ENCODE assay signal across 11 cellular contexts in genomic region chr16:65975049-65975708, GRCh38.
DNase-seq lines count a peak whose midpoint lies in the region; ATAC-seq and TF ChIP-seq lines count a peak whose summit lies in the region.
"Had no signal": no experiment of that assay in that cellular context is flagged by ENCODE, and none has a peak within 500 bp of the region (broad histone marks: within the 10 kb centered on the region; RNA-seq: fewer than 3 reads in every experiment).

No MANE protein-coding gene starts in this region.

- intact Hi-C loops in activated CD8-positive, alpha-beta T cell treated with anti-CD3 and anti-CD28 coated beads for 36 hours (cut with micrococcal nuclease) = no loop called here
- intact Hi-C loops in mammary epithelial cell (cut with micrococcal nuclease) = no loop called here
- intact Hi-C loops in naive thymus-derived CD4-positive, alpha-beta T cell (cut with micrococcal nuclease) = no loop called here

- DNase-seq in activated CD8-positive, alpha-beta T cell treated with anti-CD3 and anti-CD28 coated beads for 36 hours = peak; percentile 6
- DNase-seq in activated CD8-positive, alpha-beta T cell treated with anti-CD3 and anti-CD28 coated beads, Interleukin-2, amount 10 ng/mL, durations not matched to agents 7 days and 5 days = no peak
- DNase-seq in MV-4-11 (lab: John Stamatoyannopoulos, UW) = peak; percentile 21
- DNase-seq in mammary epithelial cell = peak; percentile 70
- no peak for DNase-seq in osteoblast (ENCODE audit: insufficient read length, low spot score, missing footprints)
- no peak for DNase-seq in NCI-H748 (lab: John Stamatoyannopoulos, UW; ENCODE audit: unreplicated experiment)
- DNase-seq in naive thymus-derived CD4-positive, alpha-beta T cell = no peak
- DNase-seq: Right ventricle myocardium superior had no signal

- H3K79me2 ChIP-seq in mammary epithelial cell (ENCODE audit: insufficient read depth, low read length) (no peaks in the 10 kb centered on the region), osteoblast (ENCODE audit: insufficient read depth, low read length) (no peaks in the 10 kb centered on the region)

- H3K36me3 ChIP-seq in mammary epithelial cell (ENCODE audit: insufficient read depth, low read length) = no peaks in the 10 kb centered on the region
- H3K36me3 ChIP-seq in osteoblast (ENCODE audit: insufficient read depth, low read length) = no peaks in the 10 kb centered on the region
- no peaks in the 10 kb centered on the region for H3K36me3 ChIP-seq in naive thymus-derived CD4-positive, alpha-beta T cell (ENCODE audit: control insufficient read depth in 2 of 3, insufficient read depth in 3 of 3, low read length in 3 of 3)
- H3K36me3 ChIP-seq: ascending aorta, BLaER1 had no signal

- H3K27ac ChIP-seq in mammary epithelial cell (ENCODE audit: insufficient read depth, low read depth, low read length) = no peak overlapping the region
- no peak overlapping the region for H3K27ac ChIP-seq in osteoblast (ENCODE audit: low read depth, low read length)
- H3K27ac ChIP-seq in naive thymus-derived CD4-positive, alpha-beta T cell (ENCODE audit: low read depth, low read length) = no peak overlapping the region
- H3K27ac ChIP-seq: ascending aorta, BLaER1 had no signal

- H3K36me3 Mint-ChIP-seq in activated CD8-positive, alpha-beta T cell treated with anti-CD3 and anti-CD28 coated beads for 36 hours (ENCODE audit: low read depth) = no peaks in the 10 kb centered on the region
- no peaks in the 10 kb centered on the region for H3K36me3 Mint-ChIP-seq in activated CD8-positive, alpha-beta T cell treated with anti-CD3 and anti-CD28 coated beads, Interleukin-2, amount 10 ng/mL, durations not matched to agents 7 days and 5 days (ENCODE audit: low read depth)
- H3K36me3 Mint-ChIP-seq in naive thymus-derived CD4-positive, alpha-beta T cell = peaks cover 0 to 4% (median 0%) of the 10 kb centered on the region in 5 donors

- no peaks in the 10 kb centered on the region for H3K9me3 ChIP-seq in mammary epithelial cell (replicated peaks; ENCODE audit: insufficient read depth, low read length)
- no peaks in the 10 kb centered on the region for H3K9me3 ChIP-seq in osteoblast (ENCODE audit: low read depth, low read length)
- H3K9me3 ChIP-seq in naive thymus-derived CD4-positive, alpha-beta T cell (ENCODE audit: control insufficient read depth in 2 of 3, low read length in 3 of 3) = no peaks in the 10 kb centered on the region
- H3K9me3 ChIP-seq: ascending aorta had no signal

- H4K20me1 ChIP-seq in mammary epithelial cell (ENCODE audit: insufficient read depth, low read length) = no peaks in the 10 kb centered on the region
- H4K20me1 ChIP-seq in osteoblast (ENCODE audit: insufficient read depth, low read length) = no peaks in the 10 kb centered on the region
- H4K20me1 ChIP-seq: BLaER1 had no signal

- CTCF ChIA-PET in activated CD8-positive, alpha-beta T cell treated with anti-CD3 and anti-CD28 coated beads for 36 hours (lab: Charles Lee) = no interaction called here
- CTCF ChIA-PET in activated CD8-positive, alpha-beta T cell treated with anti-CD3 and anti-CD28 coated beads, Interleukin-2, amount 10 ng/mL, durations not matched to agents 7 days and 5 days (lab: Charles Lee) = no interaction called here
- CTCF ChIA-PET in mammary epithelial cell (lab: Charles Lee; ENCODE audit: low non-redundant PET) = no interaction called here
- CTCF ChIA-PET in naive thymus-derived CD4-positive, alpha-beta T cell (lab: Charles Lee) = no interaction called here

- no peak overlapping the region for H3K4me3 Mint-ChIP-seq in activated CD8-positive, alpha-beta T cell treated with anti-CD3 and anti-CD28 coated beads for 36 hours
- H3K4me3 Mint-ChIP-seq in activated CD8-positive, alpha-beta T cell treated with anti-CD3 and anti-CD28 coated beads, Interleukin-2, amount 10 ng/mL, durations not matched to agents 7 days and 5 days = no peak overlapping the region
- no peak overlapping the region for H3K4me3 Mint-ChIP-seq in naive thymus-derived CD4-positive, alpha-beta T cell

- H3K9me3 Mint-ChIP-seq in activated CD8-positive, alpha-beta T cell treated with anti-CD3 and anti-CD28 coated beads for 36 hours = peaks cover 10% of the 10 kb centered on the region
- no peaks in the 10 kb centered on the region for H3K9me3 Mint-ChIP-seq in activated CD8-positive, alpha-beta T cell treated with anti-CD3 and anti-CD28 coated beads, Interleukin-2, amount 10 ng/mL, durations not matched to agents 7 days and 5 days (ENCODE audit: insufficient read depth)
- peaks cover 0 to 16% (median 6%) of the 10 kb centered on the region in 11 donors for H3K9me3 Mint-ChIP-seq in naive thymus-derived CD4-positive, alpha-beta T cell

- no peak overlapping the region for H3K9ac ChIP-seq in mammary epithelial cell (ENCODE audit: insufficient read depth, low read length)
- H3K9ac ChIP-seq: BLaER1 had no signal

- BruUV-seq in mammary epithelial cell (replicated peaks; lab: Mats Ljungman, UMichigan) = no TSS peak

- H3K4me3 ChIP-seq in mammary epithelial cell (replicated peaks in 1 of 3; ENCODE audit: insufficient read depth in 1 of 3, low read depth in 2 of 3, low read length in 3 of 3) (no peak overlapping the region), osteoblast (ENCODE audit: insufficient read depth, low read length) (no peak overlapping the region)
- H3K4me3 ChIP-seq in naive thymus-derived CD4-positive, alpha-beta T cell (ENCODE audit: low read length) = no peak overlapping the region
- H3K4me3 ChIP-seq: ascending aorta, BLaER1 had no signal

- TF ChIP-seq CTCF in activated CD8-positive, alpha-beta T cell treated with anti-CD3 and anti-CD28 coated beads for 36 hours (IDR thresholded peaks at IDR 0.05) = no peak
- TF ChIP-seq CTCF in mammary epithelial cell (conservative IDR thresholded peaks at IDR 0.05 in 1 of 2, IDR thresholded peaks at IDR 0.05 in 1 of 2; ENCODE audit: extremely low read depth in 1 of 2, insufficient read depth in 1 of 2, low read depth in 1 of 2, low read length in 2 of 2) (no peak), osteoblast (IDR thresholded peaks at IDR 0.05; ENCODE audit: extremely low read depth, low read depth, low read length) (no peak)

- no peak for ATAC-seq in activated CD8-positive, alpha-beta T cell treated with anti-CD3 and anti-CD28 coated beads for 36 hours
- ATAC-seq in activated CD8-positive, alpha-beta T cell treated with anti-CD3 and anti-CD28 coated beads, Interleukin-2, amount 10 ng/mL, durations not matched to agents 7 days and 5 days = no peak
- ATAC-seq in GM18520 (IDR thresholded peaks at IDR 0.05; ENCODE audit: unreplicated experiment) = no peak
- no peak for ATAC-seq in naive thymus-derived CD4-positive, alpha-beta T cell

- H3K27me3 ChIP-seq in mammary epithelial cell (ENCODE audit: insufficient read depth, low read length) = no peaks in the 10 kb centered on the region
- no peaks in the 10 kb centered on the region for H3K27me3 ChIP-seq in osteoblast (ENCODE audit: insufficient read depth, low read length)
- no peaks in the 10 kb centered on the region for H3K27me3 ChIP-seq in naive thymus-derived CD4-positive, alpha-beta T cell (ENCODE audit: control insufficient read depth in 2 of 2, insufficient read depth in 2 of 2, low read length in 2 of 2)
- H3K27me3 ChIP-seq: ascending aorta, BLaER1 had no signal

- H3K4me1 ChIP-seq in mammary epithelial cell (ENCODE audit: insufficient read depth, low read length) (peaks cover 8% of the 10 kb centered on the region), osteoblast (ENCODE audit: insufficient read depth, low read length) (peaks cover 4% of the 10 kb centered on the region)
- H3K4me1 ChIP-seq in naive thymus-derived CD4-positive, alpha-beta T cell (ENCODE audit: control insufficient read depth in 2 of 2, insufficient read depth in 2 of 2, low read length in 2 of 2) = no peaks in the 10 kb centered on the region
- H3K4me1 ChIP-seq: ascending aorta had no signal

- in situ Hi-C loops in mammary epithelial cell (cut with MboI; ENCODE audit: low sequenced_read_pairs in 2 of 2) = no loop called here

- H3K4me1 Mint-ChIP-seq in activated CD8-positive, alpha-beta T cell treated with anti-CD3 and anti-CD28 coated beads for 36 hours (ENCODE audit: low read depth) = no peaks in the 10 kb centered on the region
- H3K4me1 Mint-ChIP-seq in activated CD8-positive, alpha-beta T cell treated with anti-CD3 and anti-CD28 coated beads, Interleukin-2, amount 10 ng/mL, durations not matched to agents 7 days and 5 days (ENCODE audit: low read depth) = no peaks in the 10 kb centered on the region
- H3K4me1 Mint-ChIP-seq in naive thymus-derived CD4-positive, alpha-beta T cell = no peaks in the 10 kb centered on the region

- peaks cover 4% of the 10 kb centered on the region for H3K27me3 Mint-ChIP-seq in activated CD8-positive, alpha-beta T cell treated with anti-CD3 and anti-CD28 coated beads for 36 hours
- H3K27me3 Mint-ChIP-seq in activated CD8-positive, alpha-beta T cell treated with anti-CD3 and anti-CD28 coated beads, Interleukin-2, amount 10 ng/mL, durations not matched to agents 7 days and 5 days (ENCODE audit: low read depth) = no peaks in the 10 kb centered on the region
- peaks cover 0 to 10% (median 0%) of the 10 kb centered on the region in 5 donors for H3K27me3 Mint-ChIP-seq in naive thymus-derived CD4-positive, alpha-beta T cell

- no peak overlapping the region for H2AFZ ChIP-seq in mammary epithelial cell (ENCODE audit: low read depth, low read length)
- H2AFZ ChIP-seq in osteoblast (ENCODE audit: low read length) = no peak overlapping the region

- H3K27ac Mint-ChIP-seq in activated CD8-positive, alpha-beta T cell treated with anti-CD3 and anti-CD28 coated beads for 36 hours = no peak overlapping the region
- H3K27ac Mint-ChIP-seq in activated CD8-positive, alpha-beta T cell treated with anti-CD3 and anti-CD28 coated beads, Interleukin-2, amount 10 ng/mL, durations not matched to agents 7 days and 5 days = no peak overlapping the region
- H3K27ac Mint-ChIP-seq in naive thymus-derived CD4-positive, alpha-beta T cell = no peak overlapping the region

- WGBS in mammary epithelial cell (ENCODE audit: low coverage, missing lambda C conversion rate) = 56% methylated on average over 7 of the region's 7 CpGs

- dilution Hi-C loops in mammary epithelial cell (cut with HindIII; ENCODE audit: low sequenced_read_pairs) = no loop called here

- POLR2A ChIA-PET in activated CD8-positive, alpha-beta T cell treated with anti-CD3 and anti-CD28 coated beads for 36 hours (lab: Charles Lee) = no interaction called here
- POLR2A ChIA-PET in activated CD8-positive, alpha-beta T cell treated with anti-CD3 and anti-CD28 coated beads, Interleukin-2, amount 10 ng/mL, durations not matched to agents 7 days and 5 days (lab: Charles Lee) = no interaction called here
- POLR2A ChIA-PET in naive thymus-derived CD4-positive, alpha-beta T cell (lab: Charles Lee) = no interaction called here

- H3K4me2 ChIP-seq in mammary epithelial cell (ENCODE audit: insufficient read depth, low read depth, low read length) = no peak overlapping the region
- peak overlapping the region; percentile 18 for H3K4me2 ChIP-seq in osteoblast (ENCODE audit: insufficient read depth, low read length)
- H3K4me2 ChIP-seq: BLaER1 had no signal

Comparison
In these comparisons a context has a peak if more than half of its experiments do, and no peak if none do; other contexts are left out.
1. DNase-seq: peak in activated CD8-positive, alpha-beta T cell treated with anti-CD3 and anti-CD28 coated beads for 36 hours (single experiment), MV-4-11 (single experiment) and mammary epithelial cell (single experiment); none in activated CD8-positive, alpha-beta T cell treated with anti-CD3 and anti-CD28 coated beads, Interleukin-2, amount 10 ng/mL, durations not matched to agents 7 days and 5 days (single experiment), osteoblast (single experiment), NCI-H748 (single experiment) and naive thymus-derived CD4-positive, alpha-beta T cell (0 of 9).